ENCODE assay signal across 19 cellular contexts in genomic region chr1:118360817-118361216, GRCh38.
DNase-seq lines count a peak whose midpoint lies in the region; ATAC-seq and TF ChIP-seq lines count a peak whose summit lies in the region.
"Had no signal": no experiment of that assay in that cellular context is flagged by ENCODE, and none has a peak within 500 bp of the region (broad histone marks: within the 10 kb centered on the region; RNA-seq: fewer than 3 reads in every experiment).

No MANE protein-coding gene starts in this region.

- no peak overlapping the region for H3K4me3 ChIP-seq in adipocyte (ENCODE audit: low read length)
- no peak overlapping the region for H3K4me3 ChIP-seq in fibroblast of pulmonary artery (replicated peaks; ENCODE audit: low read depth, low read length)
- H3K4me3 ChIP-seq in effector memory CD4-positive, alpha-beta T cell (ENCODE audit: insufficient read depth, low read depth, low read length, poor library complexity, severe bottlenecking) = no peak overlapping the region
- H3K4me3 ChIP-seq: heart right ventricle had no signal

- no peaks in the 10 kb centered on the region for H3K4me1 ChIP-seq in adipocyte (ENCODE audit: control insufficient read depth, insufficient read depth, low read length)
- H3K4me1 ChIP-seq in effector memory CD4-positive, alpha-beta T cell (ENCODE audit: control insufficient read depth, insufficient read depth, low read length, poor library complexity, severe bottlenecking) = no peaks in the 10 kb centered on the region
- H3K4me1 ChIP-seq: heart right ventricle had no signal

- no peaks in the 10 kb centered on the region for H3K36me3 Mint-ChIP-seq in activated CD8-positive, alpha-beta T cell treated with anti-CD3 and anti-CD28 coated beads, Interleukin-2, amount 10 ng/mL, durations not matched to agents 7 days and 5 days (ENCODE audit: low read depth)
- H3K36me3 Mint-ChIP-seq: activated naive CD4-positive, alpha-beta T cell treated with anti-CD3 and anti-CD28 coated beads, Interleukin-2, amount 50 U/mL, for 24 hours had no signal

- CTCF ChIA-PET in activated CD8-positive, alpha-beta T cell treated with anti-CD3 and anti-CD28 coated beads, Interleukin-2, amount 10 ng/mL, durations not matched to agents 7 days and 5 days (lab: Charles Lee) = no interaction called here

- no peaks in the 10 kb centered on the region for H3K36me3 ChIP-seq in adipocyte (ENCODE audit: control insufficient read depth, insufficient read depth, low read length, severe bottlenecking)
- no peaks in the 10 kb centered on the region for H3K36me3 ChIP-seq in effector memory CD4-positive, alpha-beta T cell (ENCODE audit: control insufficient read depth, insufficient read depth, low read length)
- H3K36me3 ChIP-seq: heart right ventricle had no signal

- DNase-seq in A172 (ENCODE audit: low spot score) (peak; percentile 65), HCEC 1CT (peak; percentile 9), adipocyte (ENCODE audit: low read depth) (peak; percentile 4), fibroblast of pulmonary artery (ENCODE audit: low read depth) (peak; percentile 45), NCI-H146 (lab: John Stamatoyannopoulos, UW) (no peak)
- DNase-seq in effector memory CD4-positive, alpha-beta T cell = no peak
- no peak for DNase-seq in activated CD8-positive, alpha-beta T cell treated with anti-CD3 and anti-CD28 coated beads, Interleukin-2, amount 10 ng/mL, durations not matched to agents 7 days and 5 days
- DNase-seq: caudate nucleus; endodermal cell; heart right ventricle; naive B cell; NCI-H1930; NCI-H526 treated with DMSO at 0.1 percent for 48 hours; stimulated activated CD4-positive, alpha-beta T cell treated with anti-CD3 and anti-CD28 coated beads, Interleukin-15, amount 100 ng/mL, for 24 hours; T-helper 2 cell had no signal

- H3K4me1 Mint-ChIP-seq in activated CD8-positive, alpha-beta T cell treated with anti-CD3 and anti-CD28 coated beads, Interleukin-2, amount 10 ng/mL, durations not matched to agents 7 days and 5 days (ENCODE audit: low read depth) = no peaks in the 10 kb centered on the region
- H3K4me1 Mint-ChIP-seq: activated naive CD4-positive, alpha-beta T cell treated with anti-CD3 and anti-CD28 coated beads, Interleukin-2, amount 50 U/mL, for 24 hours; endodermal cell; naive B cell had no signal

- no peaks in the 10 kb centered on the region for H3K27me3 ChIP-seq in adipocyte (replicated peaks; ENCODE audit: control insufficient read depth, insufficient read depth, low read length)
- no peaks in the 10 kb centered on the region for H3K27me3 ChIP-seq in effector memory CD4-positive, alpha-beta T cell (replicated peaks; ENCODE audit: control insufficient read depth, insufficient read depth, low read length, poor library complexity, severe bottlenecking)
- H3K27me3 ChIP-seq: heart right ventricle had no signal

- H3K27ac ChIP-seq in effector memory CD4-positive, alpha-beta T cell (ENCODE audit: insufficient read depth, low read length, poor library complexity, severe bottlenecking) = no peak overlapping the region
- H3K27ac ChIP-seq: heart right ventricle had no signal

- ATAC-seq in GM18868 (IDR thresholded peaks at IDR 0.05; ENCODE audit: unreplicated experiment) = no peak
- no peak for ATAC-seq in activated CD8-positive, alpha-beta T cell treated with anti-CD3 and anti-CD28 coated beads, Interleukin-2, amount 10 ng/mL, durations not matched to agents 7 days and 5 days
- ATAC-seq: heart right ventricle, left lobe of liver had no signal

- H3K9me3 Mint-ChIP-seq in activated CD8-positive, alpha-beta T cell treated with anti-CD3 and anti-CD28 coated beads, Interleukin-2, amount 10 ng/mL, durations not matched to agents 7 days and 5 days (ENCODE audit: insufficient read depth) = peaks cover 26% of the 10 kb centered on the region

- H3K9me3 ChIP-seq in adipocyte (ENCODE audit: control insufficient read depth, low read length) = peaks cover 61% of the 10 kb centered on the region
- no peaks in the 10 kb centered on the region for H3K9me3 ChIP-seq in effector memory CD4-positive, alpha-beta T cell (ENCODE audit: control insufficient read depth, low read length)

- no peak overlapping the region for H3K9ac ChIP-seq in adipocyte (ENCODE audit: low read length)

- H3K27ac Mint-ChIP-seq in activated CD8-positive, alpha-beta T cell treated with anti-CD3 and anti-CD28 coated beads, Interleukin-2, amount 10 ng/mL, durations not matched to agents 7 days and 5 days = no peak overlapping the region
- H3K27ac Mint-ChIP-seq: activated naive CD4-positive, alpha-beta T cell treated with anti-CD3 and anti-CD28 coated beads, Interleukin-2, amount 50 U/mL, for 24 hours; endodermal cell; naive B cell; progenitor cell of endocrine pancreas had no signal

- TF ChIP-seq CTCF in fibroblast of pulmonary artery (IDR thresholded peaks at IDR 0.05; ENCODE audit: low read length, missing control alignments) = no peak

- H3K27me3 Mint-ChIP-seq in activated CD8-positive, alpha-beta T cell treated with anti-CD3 and anti-CD28 coated beads, Interleukin-2, amount 10 ng/mL, durations not matched to agents 7 days and 5 days (ENCODE audit: low read depth) = no peaks in the 10 kb centered on the region
- H3K27me3 Mint-ChIP-seq: activated naive CD4-positive, alpha-beta T cell treated with anti-CD3 and anti-CD28 coated beads, Interleukin-2, amount 50 U/mL, for 24 hours; naive B cell; progenitor cell of endocrine pancreas had no signal

- POLR2A ChIA-PET in activated CD8-positive, alpha-beta T cell treated with anti-CD3 and anti-CD28 coated beads, Interleukin-2, amount 10 ng/mL, durations not matched to agents 7 days and 5 days (lab: Charles Lee) = no interaction called here

- no peak overlapping the region for H3K4me3 Mint-ChIP-seq in activated CD8-positive, alpha-beta T cell treated with anti-CD3 and anti-CD28 coated beads, Interleukin-2, amount 10 ng/mL, durations not matched to agents 7 days and 5 days
- H3K4me3 Mint-ChIP-seq: activated naive CD4-positive, alpha-beta T cell treated with anti-CD3 and anti-CD28 coated beads, Interleukin-2, amount 50 U/mL, for 24 hours; endodermal cell; naive B cell had no signal

Comparison
In these comparisons a context has a peak if more than half of its experiments do, and no peak if none do; other contexts are left out.
1. DNase-seq: peak in A172 (single experiment), HCEC 1CT (single experiment), adipocyte (single experiment) and fibroblast of pulmonary artery (single experiment); none in effector memory CD4-positive, alpha-beta T cell (0 of 3), NCI-H146 (single experiment) and activated CD8-positive, alpha-beta T cell treated with anti-CD3 and anti-CD28 coated beads, Interleukin-2, amount 10 ng/mL, durations not matched to agents 7 days and 5 days (single experiment).